ENCODE assay signal across 1 cellular context in the genomic region with DNA sequence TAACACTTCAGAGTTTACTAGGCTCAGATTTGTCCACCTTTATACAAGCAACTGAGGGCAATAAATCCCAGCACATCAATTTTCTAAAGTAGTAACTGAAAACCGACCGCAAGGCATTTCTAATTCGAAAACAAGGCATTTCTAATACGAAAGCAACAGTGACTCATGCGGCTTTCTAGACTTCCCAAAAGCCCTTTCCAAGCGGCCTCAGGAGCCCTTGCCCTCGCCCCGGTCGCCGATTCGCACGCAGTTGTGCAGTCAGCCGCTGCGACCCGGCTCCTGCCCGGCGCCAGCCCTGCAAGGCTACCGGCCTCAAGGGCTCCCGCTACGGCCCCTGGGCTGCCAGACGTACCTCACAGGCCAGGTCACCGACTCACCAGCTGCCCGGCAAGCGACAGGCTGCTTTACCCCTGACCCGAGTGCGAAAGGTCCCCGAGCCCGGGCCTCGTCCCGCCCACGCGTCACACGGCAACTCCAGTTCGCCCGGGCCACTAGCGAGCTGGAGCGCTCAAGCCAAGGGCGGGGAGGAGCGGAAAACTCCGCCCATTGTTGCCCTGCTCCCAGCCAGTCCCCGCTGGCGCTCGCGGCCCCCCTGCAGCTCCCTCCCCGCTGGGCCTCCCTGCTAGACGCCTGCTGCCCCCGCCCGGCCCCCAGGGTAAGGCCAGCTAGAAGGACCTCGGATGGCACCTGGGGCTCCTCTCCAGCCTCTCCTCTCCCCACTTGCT.
TF ChIP-seq lines count a peak whose summit lies in the region.

No MANE protein-coding gene starts in this region.

TF ChIP-seq in K562, 482 proteins besides CTCF, POLR2A, EP300 and RAD21 (continued from another document):
- TF ChIP-seq, protein P1, sequence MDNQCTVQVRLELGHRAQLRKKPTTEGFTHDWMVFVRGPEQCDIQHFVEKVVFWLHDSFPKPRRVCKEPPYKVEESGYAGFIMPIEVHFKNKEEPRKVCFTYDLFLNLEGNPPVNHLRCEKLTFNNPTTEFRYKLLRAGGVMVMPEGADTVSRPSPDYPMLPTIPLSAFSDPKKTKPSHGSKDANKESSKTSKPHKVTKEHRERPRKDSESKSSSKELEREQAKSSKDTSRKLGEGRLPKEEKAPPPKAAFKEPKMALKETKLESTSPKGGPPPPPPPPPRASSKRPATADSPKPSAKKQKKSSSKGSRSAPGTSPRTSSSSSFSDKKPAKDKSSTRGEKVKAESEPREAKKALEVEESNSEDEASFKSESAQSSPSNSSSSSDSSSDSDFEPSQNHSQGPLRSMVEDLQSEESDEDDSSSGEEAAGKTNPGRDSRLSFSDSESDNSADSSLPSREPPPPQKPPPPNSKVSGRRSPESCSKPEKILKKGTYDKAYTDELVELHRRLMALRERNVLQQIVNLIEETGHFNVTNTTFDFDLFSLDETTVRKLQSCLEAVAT (IDR thresholded peaks at IDR 0.05), result peak in 1 of 2 experiments; percentile 57; a peak in 1 of 4 replicates
- peak; percentile 84 for TF ChIP-seq CTBP1 (IDR thresholded peaks at IDR 0.05; ENCODE audit: borderline replicate concordance)
- peak; percentile 92 for TF ChIP-seq POLR2G (IDR thresholded peaks at IDR 0.05; ENCODE audit: low read depth, low read length)
- no peak for TF ChIP-seq TCFL5 (CRISPR knock-in tag; conservative IDR thresholded peaks at IDR 0.05)
- peak; percentile 85; the same call in 1 of the 2 replicates for TF ChIP-seq CREB1 (IDR thresholded peaks at IDR 0.05)
- peak; percentile 81 for TF ChIP-seq CREB1 (CRISPR knock-in tag; IDR thresholded peaks at IDR 0.05)
- no peak for TF ChIP-seq HDAC3 (IDR thresholded peaks at IDR 0.05; ENCODE audit: borderline replicate concordance, partially characterized antibody)
- no peak for TF ChIP-seq ZNF785 (CRISPR knock-in tag; IDR thresholded peaks at IDR 0.05)
- peak; percentile 61; the same call in 1 of the 2 replicates for TF ChIP-seq POLR2AphosphoS5 (IDR thresholded peaks at IDR 0.05; ENCODE audit: control insufficient read depth, insufficient read depth, low read depth, low read length)
- TF ChIP-seq, protein P2, sequence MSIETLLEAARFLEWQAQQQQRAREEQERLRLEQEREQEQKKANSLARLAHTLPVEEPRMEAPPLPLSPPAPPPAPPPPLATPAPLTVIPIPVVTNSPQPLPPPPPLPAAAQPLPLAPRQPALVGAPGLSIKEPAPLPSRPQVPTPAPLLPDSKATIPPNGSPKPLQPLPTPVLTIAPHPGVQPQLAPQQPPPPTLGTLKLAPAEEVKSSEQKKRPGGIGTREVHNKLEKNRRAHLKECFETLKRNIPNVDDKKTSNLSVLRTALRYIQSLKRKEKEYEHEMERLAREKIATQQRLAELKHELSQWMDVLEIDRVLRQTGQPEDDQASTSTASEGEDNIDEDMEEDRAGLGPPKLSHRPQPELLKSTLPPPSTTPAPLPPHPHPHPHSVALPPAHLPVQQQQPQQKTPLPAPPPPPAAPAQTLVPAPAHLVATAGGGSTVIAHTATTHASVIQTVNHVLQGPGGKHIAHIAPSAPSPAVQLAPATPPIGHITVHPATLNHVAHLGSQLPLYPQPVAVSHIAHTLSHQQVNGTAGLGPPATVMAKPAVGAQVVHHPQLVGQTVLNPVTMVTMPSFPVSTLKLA (conservative IDR thresholded peaks at IDR 0.05), result peak; percentile 76 to 90
- peak; percentile 94 for TF ChIP-seq RBBP5 (IDR thresholded peaks at IDR 0.05; ENCODE audit: borderline replicate concordance, insufficient read depth, low read length, poor library complexity, severe bottlenecking)
- peak; percentile 81 for TF ChIP-seq NBN (IDR thresholded peaks at IDR 0.05; ENCODE audit: low read depth)
- TF ChIP-seq CHD1 (IDR thresholded peaks at IDR 0.05; ENCODE audit: low read length), result peak; percentile 94
- 0 out of 2 replicates have a peak, but pooled peaks have one; percentile 20 for TF ChIP-seq PML (IDR thresholded peaks at IDR 0.05; ENCODE audit: low read length)
- TF ChIP-seq ZNF3 (CRISPR knock-in tag; IDR thresholded peaks at IDR 0.05), result no peak
- TF ChIP-seq ELF2 (CRISPR knock-in tag; IDR thresholded peaks at IDR 0.05), result no peak
- 0 out of 2 replicates have a peak, but pooled peaks have one; percentile 31 for TF ChIP-seq ZNF134 (CRISPR knock-in tag; conservative IDR thresholded peaks at IDR 0.05)
- TF ChIP-seq, protein P3, sequence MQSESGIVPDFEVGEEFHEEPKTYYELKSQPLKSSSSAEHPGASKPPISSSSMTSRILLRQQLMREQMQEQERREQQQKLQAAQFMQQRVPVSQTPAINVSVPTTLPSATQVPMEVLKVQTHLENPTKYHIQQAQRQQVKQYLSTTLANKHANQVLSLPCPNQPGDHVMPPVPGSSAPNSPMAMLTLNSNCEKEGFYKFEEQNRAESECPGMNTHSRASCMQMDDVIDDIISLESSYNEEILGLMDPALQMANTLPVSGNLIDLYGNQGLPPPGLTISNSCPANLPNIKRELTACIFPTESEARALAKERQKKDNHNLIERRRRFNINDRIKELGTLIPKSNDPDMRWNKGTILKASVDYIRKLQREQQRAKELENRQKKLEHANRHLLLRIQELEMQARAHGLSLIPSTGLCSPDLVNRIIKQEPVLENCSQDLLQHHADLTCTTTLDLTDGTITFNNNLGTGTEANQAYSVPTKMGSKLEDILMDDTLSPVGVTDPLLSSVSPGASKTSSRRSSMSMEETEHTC (IDR thresholded peaks at IDR 0.05), result peak; percentile 86; the same call in 1 of the 2 replicates
- TF ChIP-seq POLR2B (IDR thresholded peaks at IDR 0.05; ENCODE audit: low read depth, partially characterized antibody), result peak; percentile 63
- peak in 1 of 2 experiments; percentile 32; a peak in 1 of 4 replicates for TF ChIP-seq TRIM24 (IDR thresholded peaks at IDR 0.05)
- peak; percentile 87 for TF ChIP-seq ZFX (CRISPR knock-in tag; IDR thresholded peaks at IDR 0.05)
- no peak for TF ChIP-seq ZNF253 (CRISPR knock-in tag; conservative IDR thresholded peaks at IDR 0.05)
- TF ChIP-seq ERF (CRISPR knock-in tag; IDR thresholded peaks at IDR 0.05), result peak; percentile 93
- no peak for TF ChIP-seq ZNF444 (CRISPR knock-in tag; IDR thresholded peaks at IDR 0.05)
- peak; percentile 74 for TF ChIP-seq SUPT5H (IDR thresholded peaks at IDR 0.05)
- TF ChIP-seq JUN (IDR thresholded peaks at IDR 0.05; ENCODE audit: borderline replicate concordance, low read depth, low read length), result peak; percentile 40; the same call in 1 of the 2 replicates
- TF ChIP-seq JUN (CRISPR knock-in tag; IDR thresholded peaks at IDR 0.05; ENCODE audit: borderline replicate concordance), result no peak
- no peak for TF ChIP-seq CREBBP (IDR thresholded peaks at IDR 0.05; ENCODE audit: low read depth, low read length)
- no peak for TF ChIP-seq ETS2 (tag; IDR thresholded peaks at IDR 0.05; ENCODE audit: borderline replicate concordance, poor library complexity, severe bottlenecking)
- peak; percentile 49; the same call in 1 of the 2 replicates for TF ChIP-seq SIN3B (IDR thresholded peaks at IDR 0.05; ENCODE audit: low read depth)
- peak; percentile 79 for TF ChIP-seq PCBP1 (IDR thresholded peaks at IDR 0.05; ENCODE audit: low read depth, low read length, poor library complexity, severe bottlenecking)
- TF ChIP-seq MTA3 (IDR thresholded peaks at IDR 0.05; ENCODE audit: borderline replicate concordance), result peak; percentile 85
- TF ChIP-seq, protein P4, sequence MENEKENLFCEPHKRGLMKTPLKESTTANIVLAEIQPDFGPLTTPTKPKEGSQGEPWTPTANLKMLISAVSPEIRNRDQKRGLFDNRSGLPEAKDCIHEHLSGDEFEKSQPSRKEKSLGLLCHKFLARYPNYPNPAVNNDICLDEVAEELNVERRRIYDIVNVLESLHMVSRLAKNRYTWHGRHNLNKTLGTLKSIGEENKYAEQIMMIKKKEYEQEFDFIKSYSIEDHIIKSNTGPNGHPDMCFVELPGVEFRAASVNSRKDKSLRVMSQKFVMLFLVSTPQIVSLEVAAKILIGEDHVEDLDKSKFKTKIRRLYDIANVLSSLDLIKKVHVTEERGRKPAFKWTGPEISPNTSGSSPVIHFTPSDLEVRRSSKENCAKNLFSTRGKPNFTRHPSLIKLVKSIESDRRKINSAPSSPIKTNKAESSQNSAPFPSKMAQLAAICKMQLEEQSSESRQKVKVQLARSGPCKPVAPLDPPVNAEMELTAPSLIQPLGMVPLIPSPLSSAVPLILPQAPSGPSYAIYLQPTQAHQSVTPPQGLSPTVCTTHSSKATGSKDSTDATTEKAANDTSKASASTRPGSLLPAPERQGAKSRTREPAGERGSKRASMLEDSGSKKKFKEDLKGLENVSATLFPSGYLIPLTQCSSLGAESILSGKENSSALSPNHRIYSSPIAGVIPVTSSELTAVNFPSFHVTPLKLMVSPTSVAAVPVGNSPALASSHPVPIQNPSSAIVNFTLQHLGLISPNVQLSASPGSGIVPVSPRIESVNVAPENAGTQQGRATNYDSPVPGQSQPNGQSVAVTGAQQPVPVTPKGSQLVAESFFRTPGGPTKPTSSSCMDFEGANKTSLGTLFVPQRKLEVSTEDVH (IDR thresholded peaks at IDR 0.05; ENCODE audit: low read depth, partially characterized antibody), result peak; percentile 33
- peak; percentile 55; the same call in 1 of the 2 replicates for TF ChIP-seq MYC (IDR thresholded peaks at IDR 0.05; ENCODE audit: low read depth, low read length)
- no peak for TF ChIP-seq MYC (CRISPR knock-in tag; IDR thresholded peaks at IDR 0.05; ENCODE audit: borderline replicate concordance, low read depth)
- peak; percentile 66; the same call in 1 of the 2 replicates for TF ChIP-seq BCOR (IDR thresholded peaks at IDR 0.05)
- TF ChIP-seq, protein P5, sequence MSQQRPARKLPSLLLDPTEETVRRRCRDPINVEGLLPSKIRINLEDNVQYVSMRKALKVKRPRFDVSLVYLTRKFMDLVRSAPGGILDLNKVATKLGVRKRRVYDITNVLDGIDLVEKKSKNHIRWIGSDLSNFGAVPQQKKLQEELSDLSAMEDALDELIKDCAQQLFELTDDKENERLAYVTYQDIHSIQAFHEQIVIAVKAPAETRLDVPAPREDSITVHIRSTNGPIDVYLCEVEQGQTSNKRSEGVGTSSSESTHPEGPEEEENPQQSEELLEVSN (IDR thresholded peaks at IDR 0.05; ENCODE audit: borderline replicate concordance in 1 of 2, extremely low read depth in 1 of 2, insufficient read depth in 1 of 2, insufficient read length in 1 of 2, low read depth in 1 of 2, low read length in 1 of 2, poor library complexity in 1 of 2, severe bottlenecking in 1 of 2), result peak; percentile 71 to 73
- TF ChIP-seq EGR1 (conservative IDR thresholded peaks at IDR 0.05), result peak; percentile 99
- 0 out of 2 replicates have a peak, but pooled peaks have one; percentile 31 for TF ChIP-seq ZNF830 (CRISPR knock-in tag; IDR thresholded peaks at IDR 0.05)
- TF ChIP-seq PHF21A (IDR thresholded peaks at IDR 0.05; ENCODE audit: borderline replicate concordance, low read depth), result peak; percentile 34; the same call in 1 of the 2 replicates
- TF ChIP-seq, protein P6, sequence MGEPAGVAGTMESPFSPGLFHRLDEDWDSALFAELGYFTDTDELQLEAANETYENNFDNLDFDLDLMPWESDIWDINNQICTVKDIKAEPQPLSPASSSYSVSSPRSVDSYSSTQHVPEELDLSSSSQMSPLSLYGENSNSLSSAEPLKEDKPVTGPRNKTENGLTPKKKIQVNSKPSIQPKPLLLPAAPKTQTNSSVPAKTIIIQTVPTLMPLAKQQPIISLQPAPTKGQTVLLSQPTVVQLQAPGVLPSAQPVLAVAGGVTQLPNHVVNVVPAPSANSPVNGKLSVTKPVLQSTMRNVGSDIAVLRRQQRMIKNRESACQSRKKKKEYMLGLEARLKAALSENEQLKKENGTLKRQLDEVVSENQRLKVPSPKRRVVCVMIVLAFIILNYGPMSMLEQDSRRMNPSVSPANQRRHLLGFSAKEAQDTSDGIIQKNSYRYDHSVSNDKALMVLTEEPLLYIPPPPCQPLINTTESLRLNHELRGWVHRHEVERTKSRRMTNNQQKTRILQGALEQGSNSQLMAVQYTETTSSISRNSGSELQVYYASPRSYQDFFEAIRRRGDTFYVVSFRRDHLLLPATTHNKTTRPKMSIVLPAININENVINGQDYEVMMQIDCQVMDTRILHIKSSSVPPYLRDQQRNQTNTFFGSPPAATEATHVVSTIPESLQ (CRISPR knock-in tag; IDR thresholded peaks at IDR 0.05), result no peak
